In genomic region chr1:19032701-19033515, GRCh38 we compare ENCODE assay signal across 28 cellular contexts.
A peak's percentile ranks its signal among the peaks of the same experiment; 100 is the strongest.
DNase-seq lines count a peak whose midpoint lies in the region; TF ChIP-seq lines count a peak whose summit lies in the region.
"Had no signal": no experiment of that assay in that cellular context is flagged by ENCODE, and none has a peak within 500 bp of the region (broad histone marks: within the 10 kb centered on the region; RNA-seq: fewer than 3 reads in every experiment).

No MANE protein-coding gene starts in this region.

- H3K27ac Mint-ChIP-seq in H9 = no peak overlapping the region
- H3K27ac Mint-ChIP-seq: stimulated activated effector memory CD8-positive, alpha-beta T cell treated with anti-CD3 and anti-CD28 coated beads, Interleukin-12 subunit alpha, Interleukin-12 subunit beta, amount 100 ng/mL, for 72 hours had no signal

- H2BK12ac ChIP-seq in H9 (ENCODE audit: insufficient read length, low read depth, low read length) = no peak overlapping the region

- H2AK5ac ChIP-seq in H9 (ENCODE audit: insufficient read length, low read length) = no peak overlapping the region

- no peak overlapping the region for H3K4ac ChIP-seq in H9 (ENCODE audit: low read depth, low read length)

- H3K9me3 Mint-ChIP-seq in H9 = no peaks in the 10 kb centered on the region; a peak in 1 of 5 replicates
- H3K9me3 Mint-ChIP-seq: activated naive CD4-positive, alpha-beta T cell treated with anti-CD3 and anti-CD28 coated beads, Interleukin-2, amount 50 U/mL, for 72 hours; activated T-helper 1 cell treated with anti-CD3 and anti-CD28 coated beads, Interleukin-12 subunit alpha, Interleukin-12 subunit beta, Interleukin-2, Interleukin-4 antibody, amounts not matched to agents 30 ng/mL and 10 ng/mL and 1 ng/mL, durations not matched to agents 14 hours and 24 hours and 36 hours; naive thymus-derived CD8-positive, alpha-beta T cell; stimulated activated effector memory CD8-positive, alpha-beta T cell treated with anti-CD3 and anti-CD28 coated beads, Interleukin-12 subunit alpha, Interleukin-12 subunit beta, amount 100 ng/mL, for 72 hours had no signal

- H2BK120ac ChIP-seq in H9 (ENCODE audit: low read depth, low read length, poor library complexity, severe bottlenecking) = no peak overlapping the region

- H2BK20ac ChIP-seq in H9 (ENCODE audit: low read depth, low read length, poor library complexity, severe bottlenecking) = no peak overlapping the region

- no peak overlapping the region for H3K4me3 Mint-ChIP-seq in H9
- H3K4me3 Mint-ChIP-seq: activated T-helper 1 cell treated with anti-CD3 and anti-CD28 coated beads, Interleukin-12 subunit alpha, Interleukin-12 subunit beta, Interleukin-2, Interleukin-4 antibody, amounts not matched to agents 30 ng/mL and 10 ng/mL and 1 ng/mL, durations not matched to agents 14 hours and 24 hours and 36 hours; naive thymus-derived CD8-positive, alpha-beta T cell; stimulated activated effector memory CD8-positive, alpha-beta T cell treated with anti-CD3 and anti-CD28 coated beads, Interleukin-12 subunit alpha, Interleukin-12 subunit beta, amount 100 ng/mL, for 72 hours had no signal

- no peak overlapping the region for H3K4me3 ChIP-seq in WERI-Rb-1 (ENCODE audit: low read depth, low read length)
- H3K4me3 ChIP-seq in esophagus squamous epithelium = no peak overlapping the region
- no peak overlapping the region for H3K4me3 ChIP-seq in prostate gland
- H3K4me3 ChIP-seq: cardiac muscle cell, pancreas, Peyer's patch, right atrium auricular region, SJCRH30 had no signal

- no peak overlapping the region for H3K14ac ChIP-seq in H9 (ENCODE audit: insufficient read depth, low read length)

- no peak overlapping the region for H3T11ph ChIP-seq in H9 (ENCODE audit: low read length)

- TF ChIP-seq POLR2A in esophagus squamous epithelium (IDR thresholded peaks at IDR 0.05) (no peak), prostate gland (IDR thresholded peaks at IDR 0.05) (no peak)

- no peaks in the 10 kb centered on the region for H3K79me1 ChIP-seq in H9 (ENCODE audit: insufficient read depth, low read depth, low read length, poor library complexity, severe bottlenecking)

- H3K27ac ChIP-seq in H9 (ENCODE audit: insufficient read length, low read depth, low read length) (no peak overlapping the region), WERI-Rb-1 (no peak overlapping the region), esophagus squamous epithelium (peak overlapping the region in 3 of 4 donors; percentile 3 to 64 (median 57)), prostate gland (peak overlapping the region; percentile 47 to 51)
- H3K27ac ChIP-seq: cardiac muscle cell, pancreas, Peyer's patch, right atrium auricular region, SJCRH30 had no signal

- no peak overlapping the region for H3K4me2 ChIP-seq in H9 (ENCODE audit: insufficient read depth, insufficient read length, low read length)

- H3K23ac ChIP-seq in H9 (ENCODE audit: insufficient read length, low read depth, low read length) = no peak overlapping the region

- H3K27me3 Mint-ChIP-seq in H9 (ENCODE audit: low read depth) = peaks cover 7% of the 10 kb centered on the region; the same call in 1 of the 2 replicates

- no peaks in the 10 kb centered on the region for H3K36me3 ChIP-seq in WERI-Rb-1
- H3K36me3 ChIP-seq in esophagus squamous epithelium = no peaks in the 10 kb centered on the region
- H3K36me3 ChIP-seq in prostate gland = no peaks in the 10 kb centered on the region
- H3K36me3 ChIP-seq: cardiac muscle cell, pancreas, Peyer's patch, right atrium auricular region, SJCRH30 had no signal

- no peak for DNase-seq in H9
- DNase-seq in WERI-Rb-1 = no peak
- no peak for DNase-seq in esophagus squamous epithelium (lab: John Stamatoyannopoulos, UW)
- no peak for DNase-seq in prostate gland (ENCODE audit: low spot score)
- no peak for DNase-seq in superior temporal gyrus (ENCODE audit: extremely low spot score)
- no peak for DNase-seq in UCSD-AML1 (lab: John Stamatoyannopoulos, UW; ENCODE audit: unreplicated experiment)
- DNase-seq in DMS53 (lab: John Stamatoyannopoulos, UW) = no peak
- DNase-seq: activated CD4-positive, alpha-beta T cell treated with anti-CD3 and anti-CD28 coated beads, Interleukin-2, amount 50 U/mL, for 4 hours; activated CD4-positive, CD25-positive, alpha-beta regulatory T cell; anterior cingulate cortex; C1 segment of cervical spinal cord; COR-L47; DMS79; Kasumi-1; left ventricle myocardium superior; midbrain; MV-4-11; naive thymus-derived CD8-positive, alpha-beta T cell; NCI-H524; SJCRH30; stimulated activated CD4-positive, alpha-beta T cell treated with anti-CD3 and anti-CD28 coated beads, Interleukin-4, amount 100 ng/mL, for 24 hours had no signal

- H3K18ac ChIP-seq in H9 (ENCODE audit: insufficient read length, low read depth, low read length) = no peak overlapping the region

- no peak overlapping the region for H2AFZ ChIP-seq in H9 (ENCODE audit: low read length)

- H2BK15ac ChIP-seq in H9 (ENCODE audit: low read depth, low read length) = no peak overlapping the region

- H4K91ac ChIP-seq in H9 (ENCODE audit: insufficient read length, low read depth, low read length) = no peak overlapping the region

- H3K9me3 ChIP-seq in H9 (ENCODE audit: control insufficient read depth, low read depth, low read length) (no peaks in the 10 kb centered on the region), WERI-Rb-1 (ENCODE audit: severe bottlenecking) (no peaks in the 10 kb centered on the region), esophagus squamous epithelium (no peaks in the 10 kb centered on the region), prostate gland (no peaks in the 10 kb centered on the region)
- H3K9me3 ChIP-seq: pancreas, Peyer's patch, right atrium auricular region, SJCRH30 had no signal

- H2BK5ac ChIP-seq in H9 (ENCODE audit: insufficient read length, low read length) = no peak overlapping the region

- H3K79me2 ChIP-seq in H9 (ENCODE audit: insufficient read depth, low read length) = no peaks in the 10 kb centered on the region

- TF ChIP-seq CTCF in H9 (conservative IDR thresholded peaks at IDR 0.05) = 0 out of 3 replicates have a peak, but pooled peaks have one; percentile 23
- TF ChIP-seq CTCF in WERI-Rb-1 (IDR thresholded peaks at IDR 0.05; ENCODE audit: low read depth, low read length) = peak; percentile 35; the same call in 1 of the 2 replicates
- no peak for TF ChIP-seq CTCF in esophagus squamous epithelium (IDR thresholded peaks at IDR 0.05)
- no peak for TF ChIP-seq CTCF in prostate gland (IDR thresholded peaks at IDR 0.05)

- no peaks in the 10 kb centered on the region for H3K4me1 ChIP-seq in H9 (ENCODE audit: insufficient read depth, low read length)
- H3K4me1 ChIP-seq in esophagus squamous epithelium = peaks cover 9 to 64% (median 16%) of the 10 kb centered on the region in 3 donors
- H3K4me1 ChIP-seq in prostate gland (replicated peaks) = peaks cover 6% of the 10 kb centered on the region
- H3K4me1 ChIP-seq: pancreas, Peyer's patch had no signal

- no peak overlapping the region for H3K56ac ChIP-seq in H9 (ENCODE audit: insufficient read length, low read depth, low read length)

- intact Hi-C loops in esophagus squamous epithelium (cut with DNase I) = no loop called here
- intact Hi-C loops in prostate gland (cut with DNase I) = no loop called here

- no peaks in the 10 kb centered on the region for H3K23me2 ChIP-seq in H9 (ENCODE audit: insufficient read length, low read depth, low read length, poor library complexity, severe bottlenecking)

- no CpG with 5 or more reads among the region's 20 CpGs for WGBS in H9 (ENCODE audit: extremely low coverage, insufficient read length, low lambda C conversion rate)
- 66 to 79% methylated on average over 8 to 10 of the region's 20 CpGs for WGBS in esophagus squamous epithelium, 2 donors
- 94% methylated on average over 20 of the region's 20 CpGs for WGBS in prostate gland

- no peak overlapping the region for H4K8ac ChIP-seq in H9 (replicated peaks; ENCODE audit: insufficient read length, low read depth, low read length)

- no peak overlapping the region for H3K9ac ChIP-seq in H9 (ENCODE audit: extremely low read depth, insufficient read length, low read length)

- no peak overlapping the region for H4K5ac ChIP-seq in H9 (ENCODE audit: insufficient read length, low read depth, low read length)

- H3K36me3 Mint-ChIP-seq in H9 (ENCODE audit: insufficient read depth in 1 of 3, low read depth in 3 of 3) = no peaks in the 10 kb centered on the region
- H3K36me3 Mint-ChIP-seq: activated naive CD4-positive, alpha-beta T cell treated with anti-CD3 and anti-CD28 coated beads, Interleukin-2, amount 50 U/mL, for 72 hours; naive thymus-derived CD8-positive, alpha-beta T cell; stimulated activated effector memory CD8-positive, alpha-beta T cell treated with anti-CD3 and anti-CD28 coated beads, Interleukin-12 subunit alpha, Interleukin-12 subunit beta, amount 100 ng/mL, for 72 hours had no signal

- peaks cover 3% of the 10 kb centered on the region for H4K20me1 ChIP-seq in H9 (ENCODE audit: control insufficient read depth, insufficient read depth, insufficient read length)

- peaks cover 4 to 15% of the 10 kb centered on the region in 2 experiments for H3K4me1 Mint-ChIP-seq in H9

- H3K27me3 ChIP-seq in H9 (ENCODE audit: insufficient read depth, low read length) = no peaks in the 10 kb centered on the region
- no peaks in the 10 kb centered on the region for H3K27me3 ChIP-seq in WERI-Rb-1 (ENCODE audit: insufficient read depth, low read depth, severe bottlenecking)
- H3K27me3 ChIP-seq in esophagus squamous epithelium = peaks cover 0 to 16% (median 0%) of the 10 kb centered on the region in 4 donors
- H3K27me3 ChIP-seq in prostate gland (replicated peaks; ENCODE audit: insufficient read depth) = no peaks in the 10 kb centered on the region
- H3K27me3 ChIP-seq: pancreas, Peyer's patch, right atrium auricular region had no signal

Comparison
In these comparisons a context has a peak if more than half of its experiments do, and no peak if none do; other contexts are left out.
1. H3K27ac ChIP-seq: peak in esophagus squamous epithelium (3 of 4) and prostate gland (2 of 2); none in H9 (single experiment) and WERI-Rb-1 (single experiment).
2. CTCF ChIP-seq: peak in H9 (single experiment) and WERI-Rb-1 (single experiment); none in esophagus squamous epithelium (0 of 6) and prostate gland (0 of 4).